13 cellular contexts compared by ENCODE assay signal in the genomic region with DNA sequence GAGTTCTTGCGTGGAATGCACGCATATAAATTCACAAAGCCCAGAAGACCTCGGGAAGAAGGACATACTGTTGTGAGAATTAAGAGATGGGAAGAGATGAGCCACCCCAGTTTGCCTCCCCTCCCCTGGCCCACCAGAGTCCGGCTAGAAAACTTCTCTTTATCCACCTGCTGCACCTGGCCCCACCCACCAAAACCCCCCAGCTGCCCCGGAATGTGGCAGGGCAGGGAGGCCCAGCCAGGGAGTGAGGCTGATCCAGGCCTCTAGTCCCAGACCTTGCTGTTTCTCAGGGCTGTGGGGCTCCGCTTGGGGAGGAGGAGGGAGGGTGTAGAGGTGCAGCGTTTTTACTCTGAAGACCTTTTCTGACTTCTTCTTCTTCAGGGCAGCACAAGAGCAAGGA. TPM values are rescaled to one million over a fixed set of nuclear protein-coding genes. Genes with fewer than 3 reads are reported as not detected.
A peak's percentile ranks its signal among the peaks of the same experiment; 100 is the strongest.
DNase-seq lines count a peak whose midpoint lies in the region; ATAC-seq and TF ChIP-seq lines count a peak whose summit lies in the region.
"Not testable (repeated sequence)": the region's sequence is repeated elsewhere in the genome, so short reads cannot be mapped to it uniquely, and the experiment has no call there.
"Had no signal": no experiment of that assay in that cellular context is flagged by ENCODE, and none has a peak within 500 bp of the region (broad histone marks: within the 10 kb centered on the region; RNA-seq: fewer than 3 reads in every experiment).

No MANE protein-coding gene starts in this region.

- not testable (repeated sequence) for ATAC-seq in HCT116, WTC11, lower lobe of right lung, psoas muscle, upper lobe of right lung

- dilution Hi-C loops in mammary epithelial cell (cut with HindIII; ENCODE audit: low sequenced_read_pairs), result not testable (repeated sequence)

- not testable (repeated sequence) for TF ChIP-seq CTCF in Caco-2 (IDR thresholded peaks at IDR 0.05; ENCODE audit: insufficient read depth in 1 of 2, low read depth in 1 of 2, low read length in 1 of 2, severe bottlenecking in 1 of 2, unreplicated experiment in 1 of 2); HCT116 (IDR thresholded peaks at IDR 0.05 in 2 of 3, conservative IDR thresholded peaks at IDR 0.05 in 1 of 3; ENCODE audit: borderline replicate concordance in 1 of 3, insufficient read depth in 1 of 3, low read depth in 2 of 3, low read length in 2 of 3); WTC11 (IDR thresholded peaks at IDR 0.05); mammary epithelial cell (conservative IDR thresholded peaks at IDR 0.05 in 1 of 2, IDR thresholded peaks at IDR 0.05 in 1 of 2; ENCODE audit: extremely low read depth in 1 of 2, insufficient read depth in 1 of 2, low read depth in 1 of 2, low read length in 2 of 2); fibroblast of mammary gland (conservative IDR thresholded peaks at IDR 0.05; ENCODE audit: control insufficient read depth, insufficient read depth, low read depth, low read length); lower lobe of right lung (IDR thresholded peaks at IDR 0.05); psoas muscle (IDR thresholded peaks at IDR 0.05); upper lobe of right lung (IDR thresholded peaks at IDR 0.05)

- H3K36me3 Mint-ChIP-seq in Caco-2 (ENCODE audit: insufficient read depth, unreplicated experiment); WTC11: not testable (repeated sequence)

- TF ChIP-seq POLR2A in HCT116 (IDR thresholded peaks at IDR 0.05; ENCODE audit: borderline replicate concordance, extremely low read depth, insufficient read depth, insufficient read length), result not testable (repeated sequence)

- not testable (repeated sequence) for H3K9me3 Mint-ChIP-seq in Caco-2 (ENCODE audit: unreplicated experiment)
- peaks cover 11% of the 10 kb centered on the region for H3K9me3 Mint-ChIP-seq in WTC11

- intact Hi-C loops in Caco-2 (cut with micrococcal nuclease; ENCODE audit: unreplicated experiment), result loop anchor here (5.0 kb wide), 2 partner anchors 182 to 197 kb away; no protein-coding TSS in a partner anchor
- intact Hi-C loops in HCT116 (cut with micrococcal nuclease), result loop anchor here (5.0 to 10.0 kb wide), 3 partner anchors 197 to 544 kb away; no protein-coding TSS in a partner anchor
- intact Hi-C loops in mammary epithelial cell (cut with micrococcal nuclease), result loop anchor here (10.0 kb wide), 1 partner anchor 544 kb away; no protein-coding TSS in a partner anchor
- intact Hi-C loops in lower lobe of right lung (cut with DNase I); upper lobe of right lung (cut with DNase I): not testable (repeated sequence)
- intact Hi-C loops in psoas muscle (cut with DNase I), result loop anchor here in 1 of 2 donors (10.0 kb wide), 1 partner anchor 194 kb away; no protein-coding TSS in a partner anchor

- not testable (repeated sequence) for TF ChIP-seq RAD21 in HCT116 (IDR thresholded peaks at IDR 0.05; ENCODE audit: low read depth)

- H3K4me1 ChIP-seq in Caco-2; HCT116 (ENCODE audit: control insufficient read depth in 1 of 2, insufficient read depth in 2 of 2, low read length in 2 of 2); mammary epithelial cell (ENCODE audit: insufficient read depth, low read length); lower lobe of right lung; psoas muscle; upper lobe of right lung: not testable (repeated sequence)

- H3K9me2 ChIP-seq in HCT116 (ENCODE audit: insufficient read depth), result not testable (repeated sequence)

- DNase-seq in Caco-2; HCT116 (ENCODE audit: low read depth, low spot score); WTC11 (ENCODE audit: low spot score); mammary epithelial cell; fibroblast of mammary gland (ENCODE audit: low read depth); lower lobe of right lung; psoas muscle: not testable (repeated sequence)
- peak; percentile 59 for DNase-seq in upper lobe of right lung

- H3K27me3 ChIP-seq in Caco-2 (replicated peaks; ENCODE audit: control insufficient read depth, insufficient read depth, low read length); HCT116 (ENCODE audit: insufficient read depth, low read length); mammary epithelial cell (ENCODE audit: insufficient read depth, low read length); lower lobe of right lung (ENCODE audit: low read depth); psoas muscle (ENCODE audit: insufficient read depth in 3 of 3, low read length in 2 of 3); upper lobe of right lung: not testable (repeated sequence)

- not testable (repeated sequence) for H3K79me2 ChIP-seq in HCT116 (ENCODE audit: insufficient read depth, low read length); mammary epithelial cell (ENCODE audit: insufficient read depth, low read length)

- H3K36me3 ChIP-seq in Caco-2 (ENCODE audit: control insufficient read depth, insufficient read depth, low read length); HCT116 (ENCODE audit: control insufficient read depth in 1 of 2, insufficient read depth in 2 of 2, low read length in 2 of 2); mammary epithelial cell (ENCODE audit: insufficient read depth, low read length); lower lobe of right lung; psoas muscle (ENCODE audit: insufficient read depth in 1 of 2, low read depth in 1 of 2); upper lobe of right lung: not testable (repeated sequence)

- H3K4me2 ChIP-seq in HCT116 (ENCODE audit: low read length), result peak overlapping the region; percentile 66
- H3K4me2 ChIP-seq in mammary epithelial cell (ENCODE audit: insufficient read depth, low read depth, low read length), result not testable (repeated sequence)

- WGBS in mammary epithelial cell (ENCODE audit: low coverage, missing lambda C conversion rate), result no CpG with 5 or more reads among the region's 7 CpGs
- 14 to 54% (median 32%) methylated on average over 3 to 6 of the region's 7 CpGs for WGBS in psoas muscle, 3 donors

- in situ Hi-C loops in mammary epithelial cell (cut with MboI; ENCODE audit: low sequenced_read_pairs in 2 of 2), result loop anchor here in 1 of 2 donors (25.0 kb wide), 1 partner anchor 182 kb away; no protein-coding TSS in a partner anchor

- not testable (repeated sequence) for H3K27me3 Mint-ChIP-seq in Caco-2 (ENCODE audit: insufficient read depth, unreplicated experiment); WTC11 (ENCODE audit: low read depth)

- POLR2A ChIA-PET in Caco-2 (lab: Charles Lee); HCT116 (lab: Charles Lee); WTC11 (lab: Charles Lee): not testable (repeated sequence)

- not testable (repeated sequence) for H3K27ac Mint-ChIP-seq in Caco-2 (ENCODE audit: unreplicated experiment); WTC11

- H3K4me3 ChIP-seq in Caco-2 (ENCODE audit: low read depth, low read length); mammary epithelial cell (replicated peaks in 1 of 3; ENCODE audit: insufficient read depth in 1 of 3, low read depth in 2 of 3, low read length in 3 of 3); upper lobe of right lung: not testable (repeated sequence)
- H3K4me3 ChIP-seq in HCT116 (replicated peaks in 1 of 2; ENCODE audit: low read depth in 1 of 2, low read length in 2 of 2) (peak overlapping the region; percentile 35 to 51), fibroblast of mammary gland (ENCODE audit: control insufficient read depth, low read depth, low read length) (peak overlapping the region; percentile 12), lower lobe of right lung (peak overlapping the region; percentile 29), psoas muscle (peak overlapping the region; percentile 36)

- BruUV-seq in Caco-2 (replicated peaks; lab: Mats Ljungman, UMichigan), result TSS peak; percentile 20
- BruUV-seq in HCT116 (replicated peaks; lab: Mats Ljungman, UMichigan), result TSS peak; percentile 58
- BruUV-seq in mammary epithelial cell (replicated peaks; lab: Mats Ljungman, UMichigan), result TSS peak; percentile 38

- not testable (repeated sequence) for H2AFZ ChIP-seq in HCT116 (ENCODE audit: low read depth, low read length, poor library complexity, severe bottlenecking); mammary epithelial cell (ENCODE audit: low read depth, low read length)

- RAD21 ChIA-PET in HCT116 (lab: Charles Lee; ENCODE audit: low non-redundant PET in 1 of 2, low total read pairs in 2 of 2, uncharacterized antibody in 2 of 2, unreplicated experiment in 2 of 2), result not testable (repeated sequence)

- CTCF ChIA-PET in Caco-2 (lab: Charles Lee); HCT116 (lab: Charles Lee); WTC11 (lab: Charles Lee); mammary epithelial cell (lab: Charles Lee; ENCODE audit: low non-redundant PET): not testable (repeated sequence)

- H3K4me1 Mint-ChIP-seq in Caco-2 (ENCODE audit: low read depth, unreplicated experiment); WTC11: not testable (repeated sequence)

- not testable (repeated sequence) for H3K4me3 Mint-ChIP-seq in Caco-2 (ENCODE audit: unreplicated experiment)
- peak overlapping the region; percentile 62 for H3K4me3 Mint-ChIP-seq in WTC11

- H3K27ac ChIP-seq in HCT116 (ENCODE audit: low read depth, low read length); mammary epithelial cell (ENCODE audit: insufficient read depth, low read depth, low read length); lower lobe of right lung; psoas muscle; upper lobe of right lung: not testable (repeated sequence)

- not testable (repeated sequence) for H3K9me3 ChIP-seq in Caco-2; HCT116 (ENCODE audit: control insufficient read depth in 1 of 2, insufficient read depth in 1 of 2, low read depth in 1 of 2, low read length in 2 of 2); mammary epithelial cell (replicated peaks; ENCODE audit: insufficient read depth, low read length); lower lobe of right lung; psoas muscle; upper lobe of right lung

- peak overlapping the region; percentile 30; the same call in 1 of the 2 replicates for H3K9ac ChIP-seq in HCT116 (ENCODE audit: low read length)
- H3K9ac ChIP-seq in mammary epithelial cell (ENCODE audit: insufficient read depth, low read length), result not testable (repeated sequence)

- H4K20me1 ChIP-seq in HCT116 (ENCODE audit: insufficient read depth); mammary epithelial cell (ENCODE audit: insufficient read depth, low read length): not testable (repeated sequence)

RNA-seq across cellular contexts. Expression of a gene that starts 0.6 kb away (rescaled TPM):
- total RNA-seq in Caco-2 (2022), result 0.82 and 1.0 TPM in 2 replicates
- total RNA-seq in HCT116 (2021; ENCODE audit: unreplicated experiment), result 5.1 TPM
- polyA plus RNA-seq in HCT116 (2012), result 3.4 and 4.3 TPM in 2 replicates
- total RNA-seq in WTC11 (2021), result 0.50 to 1.2 TPM (median 1.1 TPM) in 3 replicates
- total RNA-seq in mammary epithelial cell, result 1 to 10 TPM; 1.8 to 4.6 TPM
- polyA plus RNA-seq in mammary epithelial cell, result 0.31 TPM
- polyA minus RNA-seq in mammary epithelial cell, result not detected
- total RNA-seq in lower lobe of right lung, result 3.0 TPM
- total RNA-seq in psoas muscle, result under 1 TPM in 1 of 4 donors, not detected in 3; 0.34 TPM
- under 1 TPM; 0.12 to 0.89 (median 0.25) TPM for polyA plus RNA-seq in psoas muscle
- total RNA-seq in upper lobe of right lung, result 1.1 TPM
- total RNA-seq: A673; CD4-positive, alpha-beta T cell; CD8-positive, alpha-beta T cell had no signal

RNA-seq across cellular contexts. Expression of a gene that starts 6.3 kb away (rescaled TPM):
- total RNA-seq in Caco-2 (2022) (121 and 123 TPM in 2 replicates), HCT116 (2021; ENCODE audit: unreplicated experiment) (217 TPM), WTC11 (2021) (194 to 238 TPM (median 205 TPM) in 3 replicates), mammary epithelial cell (100 to 1,000 TPM in 1 of 2 donors, 10 to 100 TPM in 1; 70.3 to 131 TPM), lower lobe of right lung (102 TPM), psoas muscle (10 to 100 TPM; 57.3 to 85.3 (median 82.9) TPM), upper lobe of right lung (88.7 TPM)
- 228 and 271 TPM in 2 replicates for polyA plus RNA-seq in HCT116 (2012)
- polyA plus RNA-seq in mammary epithelial cell (137 TPM), psoas muscle (100 to 1,000 TPM; 155 to 239 (median 233) TPM)
- 38.7 TPM for polyA minus RNA-seq in mammary epithelial cell

RNA-seq across cellular contexts. Expression of a gene that starts 13.9 kb away (rescaled TPM):
- total RNA-seq in Caco-2 (2022) (4.1 and 6.2 TPM in 2 replicates), HCT116 (2021; ENCODE audit: unreplicated experiment) (3.4 TPM), WTC11 (2021) (3.6 to 5.8 TPM (median 3.6 TPM) in 3 replicates), mammary epithelial cell (under 1 TPM; 0.17 to 0.96 TPM), lower lobe of right lung (2.9 TPM), psoas muscle (1 to 10 TPM in 1 of 4 donors, under 1 TPM in 3; 0.77 to 2.4 (median 0.96) TPM), upper lobe of right lung (2.5 TPM)
- polyA plus RNA-seq in HCT116 (2012), result 3.1 and 3.8 TPM in 2 replicates
- polyA plus RNA-seq in mammary epithelial cell (not detected), psoas muscle (1 to 10 TPM in 2 of 3 donors, under 1 TPM in 1; 0.94 to 6.6 (median 1.6) TPM)
- polyA minus RNA-seq in mammary epithelial cell, result not detected
- total RNA-seq: A673; CD8-positive, alpha-beta T cell had no signal

RNA-seq across cellular contexts. Expression of a gene that starts 19.6 kb away (rescaled TPM):
- total RNA-seq in Caco-2 (2022) (9.0 and 9.6 TPM in 2 replicates), HCT116 (2021; ENCODE audit: unreplicated experiment) (14.3 TPM), WTC11 (2021) (16.6 to 23.2 TPM (median 19.8 TPM) in 3 replicates), mammary epithelial cell (10 to 100 TPM in 1 of 2 donors, 1 to 10 TPM in 1; 8.1 to 15.8 TPM), lower lobe of right lung (7.3 TPM), psoas muscle (10 to 100 TPM in 3 of 4 donors, 1 to 10 TPM in 1; 5.8 to 27.5 (median 14.4) TPM), upper lobe of right lung (9.8 TPM)
- 16.7 and 20.2 TPM in 2 replicates for polyA plus RNA-seq in HCT116 (2012)
- polyA plus RNA-seq in mammary epithelial cell (3.4 TPM), psoas muscle (10 to 100 TPM in 1 of 3 donors, 1 to 10 TPM in 2; 4.0 to 15.1 (median 5.6) TPM)
- not detected for polyA minus RNA-seq in mammary epithelial cell
- total RNA-seq: CD4-positive, alpha-beta T cell; CD8-positive, alpha-beta T cell had no signal

RNA-seq across cellular contexts. Expression of a gene that starts 24.7 kb away (rescaled TPM):
- total RNA-seq in Caco-2 (2022), result 0.16 TPM in 1 of 2 replicates, not detected in the other
- not detected for total RNA-seq in HCT116 (2021; ENCODE audit: unreplicated experiment)
- not detected in 2 replicates for polyA plus RNA-seq in HCT116 (2012)
- total RNA-seq in WTC11 (2021), result not detected in 3 replicates
- not detected for total RNA-seq in mammary epithelial cell
- not detected for polyA plus RNA-seq in mammary epithelial cell
- not detected for polyA minus RNA-seq in mammary epithelial cell
- not detected for total RNA-seq in lower lobe of right lung
- not detected for total RNA-seq in psoas muscle
- not detected for polyA plus RNA-seq in psoas muscle
- total RNA-seq in upper lobe of right lung, result not detected
- total RNA-seq: A673; CD4-positive, alpha-beta T cell; CD8-positive, alpha-beta T cell had no signal
- polyA plus RNA-seq: AG04450, BJ had no signal
